Comparison of ENCODE assay signal across 8 cellular contexts in the genomic region with DNA sequence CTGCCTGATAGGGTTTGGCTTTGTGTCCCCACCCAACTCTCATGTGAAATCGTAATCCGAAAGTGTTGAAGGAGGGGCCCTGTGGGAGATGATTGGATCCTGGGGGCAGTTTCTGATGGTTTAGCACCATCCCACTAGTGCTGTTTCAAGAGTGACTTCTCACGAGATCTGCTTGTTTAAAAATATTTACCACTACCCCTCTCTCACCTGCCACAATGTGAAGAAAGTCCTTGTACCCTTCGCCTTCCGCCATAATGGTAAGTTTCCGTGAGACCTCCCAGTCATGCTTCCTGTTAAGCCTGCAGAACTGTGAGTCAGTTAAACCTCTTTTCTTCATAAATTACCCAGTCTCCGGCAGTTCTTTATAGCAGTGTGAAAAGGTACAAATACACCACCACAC. TPM values are rescaled to one million over a fixed set of nuclear protein-coding genes. Genes with fewer than 3 reads are reported as not detected.
DNase-seq lines count a peak whose midpoint lies in the region; ATAC-seq, FAIRE-seq and TF ChIP-seq lines count a peak whose summit lies in the region.

No MANE protein-coding gene starts in this region.

- BruUV-seq in endothelial cell of umbilical vein (replicated peaks; lab: Mats Ljungman, UMichigan) = no TSS peak

- no peaks in the 10 kb centered on the region for H3K9me1 ChIP-seq in endothelial cell of umbilical vein (replicated peaks; ENCODE audit: control insufficient read depth, extremely low read depth, insufficient read depth, low read length)

- dilution Hi-C loops in endothelial cell of umbilical vein (cut with MboI; ENCODE audit: extremely low pct_ligation_motif_present, low sequenced_read_pairs) = no loop called here

- H3K9me3 ChIP-seq in BLaER1 (no peaks in the 10 kb centered on the region), KOPT-K1 (ENCODE audit: insufficient read depth, low read length, poor library complexity, severe bottlenecking) (no peaks in the 10 kb centered on the region), endothelial cell of umbilical vein (replicated peaks; ENCODE audit: control insufficient read depth, insufficient read depth, low read length) (no peaks in the 10 kb centered on the region)

- DNase-seq in endothelial cell of umbilical vein (ENCODE audit: low read depth, low spot score) = no peak
- no peak for DNase-seq in C1 segment of cervical spinal cord (lab: John Stamatoyannopoulos, UW)

- no peaks in the 10 kb centered on the region; the same call in 1 of the 2 replicates for H4K20me1 ChIP-seq in BLaER1
- no peaks in the 10 kb centered on the region for H4K20me1 ChIP-seq in endothelial cell of umbilical vein (replicated peaks; ENCODE audit: control insufficient read depth, extremely low read depth, insufficient read depth, low read length)

- peak overlapping the region; percentile 98 for H3K4me3 Mint-ChIP-seq in stimulated activated memory B cell treated with anti-CD40 and anti-IgM and Interleukin-4, amounts not matched to agents 10 μg/mL and 1 μg/mL and 100 μg/mL, for 72 hours

- no peak for FAIRE-seq in endothelial cell of umbilical vein (lab: Jason Lieb, UNC)

- no peaks in the 10 kb centered on the region for H3K27me3 Mint-ChIP-seq in stimulated activated memory B cell treated with anti-CD40 and anti-IgM and Interleukin-4, amounts not matched to agents 10 μg/mL and 1 μg/mL and 100 μg/mL, for 72 hours

- no peaks in the 10 kb centered on the region for H3K9me3 Mint-ChIP-seq in stimulated activated memory B cell treated with anti-CD40 and anti-IgM and Interleukin-4, amounts not matched to agents 10 μg/mL and 1 μg/mL and 100 μg/mL, for 72 hours

- no peaks in the 10 kb centered on the region for H3K27me3 ChIP-seq in BLaER1
- H3K27me3 ChIP-seq in endothelial cell of umbilical vein (ENCODE audit: control insufficient read depth in 2 of 2, insufficient read depth in 2 of 2, low read length in 2 of 2) = no peaks in the 10 kb centered on the region

- H3K36me3 ChIP-seq in BLaER1 = peaks cover 14% of the 10 kb centered on the region
- peaks cover 9% of the 10 kb centered on the region for H3K36me3 ChIP-seq in KOPT-K1 (ENCODE audit: insufficient read depth, low read length)
- no peaks in the 10 kb centered on the region for H3K36me3 ChIP-seq in endothelial cell of umbilical vein (ENCODE audit: control insufficient read depth in 2 of 2, extremely low read depth in 1 of 2, insufficient read depth in 2 of 2, low read length in 2 of 2)

- H3K4me1 ChIP-seq in BLaER1 (peaks cover 29% of the 10 kb centered on the region), endothelial cell of umbilical vein (ENCODE audit: control insufficient read depth, extremely low read depth, insufficient read depth, low read length) (peaks cover 16% of the 10 kb centered on the region)

- peaks cover 8% of the 10 kb centered on the region for H3K79me2 ChIP-seq in endothelial cell of umbilical vein (ENCODE audit: control insufficient read depth, insufficient read depth, low read length)

- CTCF ChIA-PET in endothelial cell of umbilical vein (lab: Charles Lee) = interaction anchor here (1.5 to 2.6 kb wide), 3 partner anchors 51 to 87 kb away, joined by 5 to 15 read pairs (median 8); no protein-coding TSS in a partner anchor

- ATAC-seq in activated CD4-positive, CD25-positive, alpha-beta regulatory T cell treated with anti-CD3 and anti-CD28 coated beads, Interleukin-2, amount 50 U/mL, for 24 hours = peak; percentile 46 to 49
- no peak for ATAC-seq in stimulated activated memory B cell treated with anti-CD40 and anti-IgM and Interleukin-4, amounts not matched to agents 10 μg/mL and 1 μg/mL and 100 μg/mL, for 72 hours
- ATAC-seq in HG02973 (IDR thresholded peaks at IDR 0.05; ENCODE audit: unreplicated experiment) (no peak), GM18861 (IDR thresholded peaks at IDR 0.05; ENCODE audit: unreplicated experiment) (no peak)

- peak overlapping the region; percentile 99 for H3K27ac Mint-ChIP-seq in stimulated activated memory B cell treated with anti-CD40 and anti-IgM and Interleukin-4, amounts not matched to agents 10 μg/mL and 1 μg/mL and 100 μg/mL, for 72 hours

- H3K4me3 ChIP-seq in BLaER1 = 0 out of 2 replicates have a peak overlapping the region, but pooled peaks have one; percentile 8
- no peak overlapping the region for H3K4me3 ChIP-seq in endothelial cell of umbilical vein (replicated peaks in 1 of 3; ENCODE audit: insufficient read depth in 1 of 3, low read depth in 1 of 3, low read length in 3 of 3)

- H3K9ac ChIP-seq in BLaER1 (no peak overlapping the region), endothelial cell of umbilical vein (replicated peaks; ENCODE audit: extremely low read depth, insufficient read depth, low read length) (no peak overlapping the region)

- TF ChIP-seq POLR2A in endothelial cell of umbilical vein (IDR thresholded peaks at IDR 0.05; ENCODE audit: low read depth, low read length) = no peak

- peaks cover 38% of the 10 kb centered on the region for H3K4me1 Mint-ChIP-seq in stimulated activated memory B cell treated with anti-CD40 and anti-IgM and Interleukin-4, amounts not matched to agents 10 μg/mL and 1 μg/mL and 100 μg/mL, for 72 hours

- POLR2A ChIA-PET in endothelial cell of umbilical vein (lab: Charles Lee) = no interaction called here

- intact Hi-C loops in endothelial cell of umbilical vein (cut with micrococcal nuclease) = loop anchor here (5.0 to 10.0 kb wide), 2 partner anchors 671 to 1146 kb away; a partner anchor contains a TSS

- H3K27ac ChIP-seq in BLaER1 = no peak overlapping the region
- peak overlapping the region; percentile 99 for H3K27ac ChIP-seq in KOPT-K1 (ENCODE audit: low read depth, low read length, poor library complexity, severe bottlenecking)
- peak overlapping the region; percentile 50 for H3K27ac ChIP-seq in endothelial cell of umbilical vein (ENCODE audit: insufficient read depth, low read depth, low read length)

- H3K36me3 Mint-ChIP-seq in stimulated activated memory B cell treated with anti-CD40 and anti-IgM and Interleukin-4, amounts not matched to agents 10 μg/mL and 1 μg/mL and 100 μg/mL, for 72 hours = peaks cover 12% of the 10 kb centered on the region

- no peak for TF ChIP-seq CTCF in endothelial cell of umbilical vein (IDR thresholded peaks at IDR 0.05; ENCODE audit: extremely low read depth in 1 of 2, insufficient read depth in 1 of 2, low read depth in 1 of 2, low read length in 2 of 2)

- peak overlapping the region; percentile 92 for H3K4me2 ChIP-seq in BLaER1
- H3K4me2 ChIP-seq in endothelial cell of umbilical vein (ENCODE audit: insufficient read depth, low read length) = no peak overlapping the region

- H2AFZ ChIP-seq in endothelial cell of umbilical vein (ENCODE audit: low read depth, low read length) = no peak overlapping the region

TF ChIP-seq in endothelial cell of umbilical vein, 7 proteins besides CTCF, POLR2A, EP300 and RAD21:
- TF ChIP-seq GATA2 (IDR thresholded peaks at IDR 0.05; ENCODE audit: insufficient read depth, insufficient read length, low read depth, low read length) (no peak), MYC (IDR thresholded peaks at IDR 0.05; ENCODE audit: low read depth, low read length) (no peak), FOS (IDR thresholded peaks at IDR 0.05; ENCODE audit: borderline replicate concordance, insufficient read depth, low read length) (no peak), EZH2 (IDR thresholded peaks at IDR 0.05; ENCODE audit: borderline replicate concordance, low read depth, low read length, severe bottlenecking) (no peak), POLR2AphosphoS5 (IDR thresholded peaks at IDR 0.05; ENCODE audit: insufficient read depth, low read depth, low read length) (no peak), JUN (IDR thresholded peaks at IDR 0.05; ENCODE audit: borderline replicate concordance, insufficient read depth, insufficient read length, low read depth) (no peak)
- TF ChIP-seq, protein P1, sequence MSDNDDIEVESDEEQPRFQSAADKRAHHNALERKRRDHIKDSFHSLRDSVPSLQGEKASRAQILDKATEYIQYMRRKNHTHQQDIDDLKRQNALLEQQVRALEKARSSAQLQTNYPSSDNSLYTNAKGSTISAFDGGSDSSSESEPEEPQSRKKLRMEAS (IDR thresholded peaks at IDR 0.05; ENCODE audit: insufficient read depth, insufficient read length) = no peak

RNA-seq across cellular contexts. Expression of a gene that starts 2.7 kb away (rescaled TPM):
- total RNA-seq in endothelial cell of umbilical vein = 10.5 and 13.7 TPM in 2 replicates
- 3.8 and 4.8 TPM in 2 replicates for polyA plus RNA-seq in endothelial cell of umbilical vein
- 2.7 and 2.9 TPM in 2 replicates for polyA plus RNA-seq in endothelial cell of umbilical vein (2011; cell fraction: cytosol; rRNA removed)
- polyA plus RNA-seq in endothelial cell of umbilical vein (2011; cell fraction: nucleus; rRNA removed) = 13.9 and 16.4 TPM in 2 replicates
- polyA plus RNA-seq in endothelial cell of umbilical vein (2012) = 1.7 and 3.1 TPM in 2 replicates
- 104 and 125 TPM in 2 replicates for polyA minus RNA-seq in endothelial cell of umbilical vein
- polyA minus RNA-seq in endothelial cell of umbilical vein (2011; cell fraction: cytosol; rRNA and poly(A)+ RNA removed) = 5.8 TPM
- polyA minus RNA-seq in endothelial cell of umbilical vein (2011; cell fraction: nucleus; rRNA and poly(A)+ RNA removed) = 111 and 120 TPM in 2 replicates

Comparison
In these comparisons a context has a peak if more than half of its experiments do, and no peak if none do; other contexts are left out.
1. ATAC-seq: peak in activated CD4-positive, CD25-positive, alpha-beta regulatory T cell treated with anti-CD3 and anti-CD28 coated beads, Interleukin-2, amount 50 U/mL, for 24 hours (2 of 2); none in stimulated activated memory B cell treated with anti-CD40 and anti-IgM and Interleukin-4, amounts not matched to agents 10 μg/mL and 1 μg/mL and 100 μg/mL, for 72 hours (single experiment), HG02973 (single experiment) and GM18861 (single experiment).